In genomic region chr9:98168952-98169488, GRCh38 we compare ENCODE assay signal across 1 cellular context.
TF ChIP-seq lines count a peak whose summit lies in the region.

No MANE protein-coding gene starts in this region.

TF ChIP-seq in K562, 482 proteins besides CTCF, POLR2A, EP300 and RAD21 (continued from another document and continues in another):
- TF ChIP-seq CHD7 (IDR thresholded peaks at IDR 0.05; ENCODE audit: low read depth, low read length): no peak
- no peak for TF ChIP-seq ZFP30 (CRISPR knock-in tag; IDR thresholded peaks at IDR 0.05; ENCODE audit: borderline replicate concordance)
- TF ChIP-seq FOXP1 (CRISPR knock-in tag; IDR thresholded peaks at IDR 0.05): no peak
- peak; percentile 95 to 97 for TF ChIP-seq KDM1A (IDR thresholded peaks at IDR 0.05)
- no peak for TF ChIP-seq GATAD2A (IDR thresholded peaks at IDR 0.05)
- peak; percentile 74 for TF ChIP-seq JUND (IDR thresholded peaks at IDR 0.05; ENCODE audit: borderline replicate concordance, low read depth, low read length)
- TF ChIP-seq JUND (tag; IDR thresholded peaks at IDR 0.05; ENCODE audit: borderline replicate concordance, low read depth, low read length): peak; percentile 51; the same call in 1 of the 3 replicates
- TF ChIP-seq ZNF512 (tag; IDR thresholded peaks at IDR 0.05): no peak
- no peak for TF ChIP-seq MIER1 (IDR thresholded peaks at IDR 0.05; ENCODE audit: low read depth)
- no peak for TF ChIP-seq MTA2 (IDR thresholded peaks at IDR 0.05; ENCODE audit: low read depth)
- no peak for TF ChIP-seq ESRRA (IDR thresholded peaks at IDR 0.05; ENCODE audit: borderline replicate concordance, low read depth)
- peak; percentile 96 for TF ChIP-seq CTBP1 (IDR thresholded peaks at IDR 0.05; ENCODE audit: borderline replicate concordance)
- TF ChIP-seq RREB1 (CRISPR knock-in tag; IDR thresholded peaks at IDR 0.05): 0 out of 2 replicates have a peak, but pooled peaks have one; percentile 87
- TF ChIP-seq ZNF668 (CRISPR knock-in tag; IDR thresholded peaks at IDR 0.05): no peak
- no peak for TF ChIP-seq SP2 (IDR thresholded peaks at IDR 0.05; ENCODE audit: extremely low read depth, low read depth, low read length, poor library complexity, severe bottlenecking)
- peak; percentile 25 to 63; a peak in 2 of 4 replicates for TF ChIP-seq MAZ (CRISPR knock-in tag; conservative IDR thresholded peaks at IDR 0.05 in 1 of 2, IDR thresholded peaks at IDR 0.05 in 1 of 2)
- TF ChIP-seq E2F1 (CRISPR knock-in tag; IDR thresholded peaks at IDR 0.05): no peak
- TF ChIP-seq ASH1L (IDR thresholded peaks at IDR 0.05; ENCODE audit: borderline replicate concordance, low read depth, partially characterized antibody): no peak
- no peak for TF ChIP-seq TFAM (CRISPR knock-in tag; conservative IDR thresholded peaks at IDR 0.05)
- no peak; a peak in 1 of 4 replicates for TF ChIP-seq SIN3A (IDR thresholded peaks at IDR 0.05; ENCODE audit: borderline replicate concordance in 2 of 2, control insufficient read depth in 1 of 2, low read depth in 2 of 2, low read length in 2 of 2)
- no peak for TF ChIP-seq LEF1 (IDR thresholded peaks at IDR 0.05)
- TF ChIP-seq ZNF449 (CRISPR knock-in tag; IDR thresholded peaks at IDR 0.05): no peak
- TF ChIP-seq RNF2 (IDR thresholded peaks at IDR 0.05): peak; percentile 60; the same call in 1 of the 2 replicates
- TF ChIP-seq TFAP4 (CRISPR knock-in tag; IDR thresholded peaks at IDR 0.05; ENCODE audit: borderline replicate concordance): 0 out of 2 replicates have a peak, but pooled peaks have one; percentile 35
- TF ChIP-seq CHD2 (IDR thresholded peaks at IDR 0.05; ENCODE audit: low read depth, low read length): no peak
- no peak for TF ChIP-seq RFX1 (IDR thresholded peaks at IDR 0.05)
- no peak for TF ChIP-seq NFE2L1 (tag; IDR thresholded peaks at IDR 0.05; ENCODE audit: borderline replicate concordance, low read depth)
- no peak for TF ChIP-seq ZBTB12 (CRISPR knock-in tag; IDR thresholded peaks at IDR 0.05)
- TF ChIP-seq MCM5 (IDR thresholded peaks at IDR 0.05; ENCODE audit: low read depth): no peak
- TF ChIP-seq RBM15 (IDR thresholded peaks at IDR 0.05; ENCODE audit: insufficient read depth, low read length): no peak
- TF ChIP-seq ELF1 (tag; IDR thresholded peaks at IDR 0.05): 0 out of 2 replicates have a peak, but pooled peaks have one; percentile 35
- TF ChIP-seq CBX3 (IDR thresholded peaks at IDR 0.05; ENCODE audit: borderline replicate concordance in 1 of 2, low read length in 2 of 2): no peak
- peak; percentile 45 for TF ChIP-seq TCF3 (CRISPR knock-in tag; IDR thresholded peaks at IDR 0.05)
- TF ChIP-seq NCOR1 (IDR thresholded peaks at IDR 0.05): peak; percentile 50; the same call in 1 of the 2 replicates
- TF ChIP-seq DDX20 (tag; IDR thresholded peaks at IDR 0.05; ENCODE audit: low read depth): no peak
- peak in 1 of 2 experiments; percentile 36; a peak in 1 of 4 replicates for TF ChIP-seq TRIM24 (IDR thresholded peaks at IDR 0.05)
- no peak for TF ChIP-seq SRF (CRISPR knock-in tag; IDR thresholded peaks at IDR 0.05)
